Comparison of ENCODE assay signal across 8 cellular contexts in the genomic region with DNA sequence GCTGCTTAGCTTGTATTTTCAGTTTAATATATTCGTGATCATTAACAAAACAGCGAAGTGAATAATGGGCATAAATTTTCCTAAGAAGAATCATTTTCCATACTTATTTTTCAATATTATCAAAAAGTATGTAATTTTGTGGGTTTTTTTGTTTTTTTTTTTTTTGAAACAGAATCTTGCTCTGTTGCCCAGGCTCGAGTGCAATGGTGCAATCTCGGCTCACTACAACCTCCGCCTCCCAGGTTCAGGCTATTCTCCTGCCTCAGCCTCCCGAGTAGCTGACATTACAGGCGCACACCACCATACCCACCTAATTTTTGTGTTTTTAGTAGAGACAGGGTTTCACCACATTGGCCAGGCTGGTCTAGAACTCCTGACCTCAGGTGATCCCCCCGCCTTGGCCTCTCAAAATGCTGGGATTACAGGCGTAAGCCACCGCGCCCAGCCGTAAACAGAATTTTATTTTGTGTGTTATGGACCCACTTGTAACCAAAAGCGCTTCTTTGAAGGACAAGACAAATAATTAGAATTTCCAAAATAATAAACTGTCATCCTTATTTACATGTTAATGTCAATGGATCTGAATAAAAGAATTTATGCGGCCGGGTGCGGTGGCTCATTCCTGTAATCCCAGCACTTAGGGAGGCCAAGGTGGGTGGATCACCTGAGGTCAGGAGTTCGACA.
DNase-seq lines count a peak whose midpoint lies in the region; ATAC-seq and TF ChIP-seq lines count a peak whose summit lies in the region.
"Not testable (repeated sequence)": the region's sequence is repeated elsewhere in the genome, so short reads cannot be mapped to it uniquely, and the experiment has no call there.

No MANE protein-coding gene starts in this region.

- H3K4me3 Mint-ChIP-seq in CD4-positive, alpha-beta T cell = peak overlapping the region; percentile 47
- H3K4me3 Mint-ChIP-seq in activated CD4-positive, alpha-beta T cell treated with anti-CD3 and anti-CD28 coated beads for 36 hours; activated naive CD8-positive, alpha-beta T cell; memory B cell; natural killer cell treated with Interleukin-12 subunit alpha and Interleukin-12 subunit beta and Interleukin-15 and Interleukin-18, amount 100 ng/mL, for 72 hours: not testable (repeated sequence)
- peak overlapping the region; percentile 29 to 48 for H3K4me3 Mint-ChIP-seq in effector memory CD8-positive, alpha-beta T cell

- intact Hi-C loops in CD4-positive, alpha-beta T cell (cut with DNase I, micrococcal nuclease) = loop anchor here (2.0 to 5.0 kb wide), 2 partner anchors 129 to 144 kb away; no protein-coding TSS in a partner anchor
- intact Hi-C loops in PC-3 (cut with micrococcal nuclease) = loop anchor here (2.0 to 5.0 kb wide), 2 partner anchors 44 to 144 kb away; no protein-coding TSS in a partner anchor
- intact Hi-C loops in activated CD4-positive, alpha-beta T cell treated with anti-CD3 and anti-CD28 coated beads for 36 hours (cut with DNase I, micrococcal nuclease) = loop anchor here (2.0 kb wide), 2 partner anchors 34 to 144 kb away; no protein-coding TSS in a partner anchor
- intact Hi-C loops in transverse colon (cut with DNase I; ENCODE audit: low total_unique reads) = not testable (repeated sequence)

- H3K9ac ChIP-seq in PC-3 (ENCODE audit: low read length) = not testable (repeated sequence)

- H3K9me3 ChIP-seq in CD4-positive, alpha-beta T cell (ENCODE audit: control insufficient read depth, low read length); PC-3 (ENCODE audit: low read length); transverse colon: not testable (repeated sequence)

- POLR2A ChIA-PET in CD4-positive, alpha-beta T cell (lab: Charles Lee) = interaction anchor here (0.8 to 2.0 kb wide), 6 partner anchors 10 to 286 kb away, joined by 3 to 10 read pairs (median 4); partner anchors contain the start of gene MKLN1
- POLR2A ChIA-PET in PC-3 (lab: Charles Lee; ENCODE audit: unreplicated experiment) = not testable (repeated sequence)
- POLR2A ChIA-PET in activated CD4-positive, alpha-beta T cell treated with anti-CD3 and anti-CD28 coated beads for 36 hours (lab: Charles Lee) = interaction anchor here (0.7 to 1.5 kb wide), 5 partner anchors 51 to 144 kb away, joined by 3 to 15 read pairs (median 3); no protein-coding TSS in a partner anchor

- TF ChIP-seq CTCF in CD4-positive, alpha-beta T cell (IDR thresholded peaks at IDR 0.05); PC-3 (conservative IDR thresholded peaks at IDR 0.05; ENCODE audit: low read depth, low read length); transverse colon (IDR thresholded peaks at IDR 0.05): not testable (repeated sequence)

- not testable (repeated sequence) for H3F3A ChIP-seq in PC-3 (ENCODE audit: low read length, unreplicated experiment)

- not testable (repeated sequence) for H3K27ac ChIP-seq in CD4-positive, alpha-beta T cell (ENCODE audit: low read depth, low read length); PC-3 (ENCODE audit: low read length)
- H3K27ac ChIP-seq in transverse colon = peak overlapping the region; percentile 40 to 82 (median 68)

- not testable (repeated sequence) for H3K27me3 Mint-ChIP-seq in CD4-positive, alpha-beta T cell; activated CD4-positive, alpha-beta T cell treated with anti-CD3 and anti-CD28 coated beads for 36 hours; activated naive CD8-positive, alpha-beta T cell; effector memory CD8-positive, alpha-beta T cell; memory B cell; natural killer cell treated with Interleukin-12 subunit alpha and Interleukin-12 subunit beta and Interleukin-15 and Interleukin-18, amount 100 ng/mL, for 72 hours

- not testable (repeated sequence) for H4K20me1 ChIP-seq in PC-3 (ENCODE audit: low read length)

- peaks cover 73% of the 10 kb centered on the region for H3K36me3 Mint-ChIP-seq in CD4-positive, alpha-beta T cell (ENCODE audit: low read depth)
- peaks cover 27% of the 10 kb centered on the region for H3K36me3 Mint-ChIP-seq in activated CD4-positive, alpha-beta T cell treated with anti-CD3 and anti-CD28 coated beads for 36 hours (ENCODE audit: low read depth)
- peaks cover 17% of the 10 kb centered on the region for H3K36me3 Mint-ChIP-seq in activated naive CD8-positive, alpha-beta T cell
- peaks cover 100% of the 10 kb centered on the region for H3K36me3 Mint-ChIP-seq in effector memory CD8-positive, alpha-beta T cell (ENCODE audit: insufficient read depth)
- peaks cover 19% of the 10 kb centered on the region for H3K36me3 Mint-ChIP-seq in memory B cell
- not testable (repeated sequence) for H3K36me3 Mint-ChIP-seq in natural killer cell treated with Interleukin-12 subunit alpha and Interleukin-12 subunit beta and Interleukin-15 and Interleukin-18, amount 100 ng/mL, for 72 hours

- not testable (repeated sequence) for H3K36me3 ChIP-seq in PC-3 (ENCODE audit: low read depth, low read length); transverse colon

- CTCF ChIA-PET in CD4-positive, alpha-beta T cell (lab: Charles Lee) = interaction anchor here (0.8 to 2.2 kb wide), 20 partner anchors 11 to 461 kb away, joined by 3 to 14 read pairs (median 4); no protein-coding TSS in a partner anchor
- CTCF ChIA-PET in PC-3 (lab: Charles Lee) = interaction anchor here (0.6 to 1.5 kb wide), 4 partner anchors 27 to 163 kb away, joined by 3 to 10 read pairs (median 4); no protein-coding TSS in a partner anchor
- CTCF ChIA-PET in activated CD4-positive, alpha-beta T cell treated with anti-CD3 and anti-CD28 coated beads for 36 hours (lab: Charles Lee) = interaction anchor here (0.7 to 4.9 kb wide), 40 partner anchors 12 to 173 kb away, joined by 3 to 96 read pairs (median 7); no protein-coding TSS in a partner anchor

- H2AFZ ChIP-seq in PC-3 (ENCODE audit: low read length) = not testable (repeated sequence)

- peaks cover 33% of the 10 kb centered on the region for H3K79me2 ChIP-seq in PC-3 (ENCODE audit: low read length)

- H3K4me2 ChIP-seq in PC-3 (ENCODE audit: low read length) = peak overlapping the region; percentile 47; the same call in 1 of the 2 replicates

- 88 to 90% methylated on average over 12 to 17 of the region's 17 CpGs for WGBS in transverse colon (ENCODE audit: low coverage in 1 of 2), 2 donors

- not testable (repeated sequence) for H3K9me3 Mint-ChIP-seq in CD4-positive, alpha-beta T cell; activated CD4-positive, alpha-beta T cell treated with anti-CD3 and anti-CD28 coated beads for 36 hours (ENCODE audit: low read depth); activated naive CD8-positive, alpha-beta T cell (ENCODE audit: low read depth); effector memory CD8-positive, alpha-beta T cell; memory B cell; natural killer cell treated with Interleukin-12 subunit alpha and Interleukin-12 subunit beta and Interleukin-15 and Interleukin-18, amount 100 ng/mL, for 72 hours

- H3K9me2 ChIP-seq in PC-3 (replicated peaks; ENCODE audit: low read length) = not testable (repeated sequence)

- not testable (repeated sequence) for BruUV-seq in PC-3 (replicated peaks; lab: Mats Ljungman, UMichigan)

- in situ Hi-C loops in transverse colon (cut with MboI; ENCODE audit: low pct_ligation_motif_present in 1 of 4, low pct_unique_long_range_greater_than_20kb in 1 of 4, low sequenced_read_pairs in 3 of 4) = loop anchor here in 2 of 4 donors (10.0 to 25.0 kb wide), 2 partner anchors 146 to 154 kb away; no protein-coding TSS in a partner anchor

- H3K4me1 Mint-ChIP-seq in CD4-positive, alpha-beta T cell (ENCODE audit: low read depth) = peaks cover 78% of the 10 kb centered on the region
- H3K4me1 Mint-ChIP-seq in activated CD4-positive, alpha-beta T cell treated with anti-CD3 and anti-CD28 coated beads for 36 hours = peaks cover 59% of the 10 kb centered on the region
- peaks cover 69% of the 10 kb centered on the region for H3K4me1 Mint-ChIP-seq in activated naive CD8-positive, alpha-beta T cell (ENCODE audit: low read depth)
- peaks cover 36 to 68% of the 10 kb centered on the region in 2 donors for H3K4me1 Mint-ChIP-seq in effector memory CD8-positive, alpha-beta T cell (ENCODE audit: low read depth in 2 of 2)
- H3K4me1 Mint-ChIP-seq in memory B cell = peaks cover 33% of the 10 kb centered on the region
- H3K4me1 Mint-ChIP-seq in natural killer cell treated with Interleukin-12 subunit alpha and Interleukin-12 subunit beta and Interleukin-15 and Interleukin-18, amount 100 ng/mL, for 72 hours (ENCODE audit: low read depth in 2 of 2) = peaks cover 47 to 65% of the 10 kb centered on the region in 2 donors

- ATAC-seq in CD4-positive, alpha-beta T cell (ENCODE audit: poor library complexity); PC-3; activated CD4-positive, alpha-beta T cell treated with anti-CD3 and anti-CD28 coated beads for 36 hours; effector memory CD8-positive, alpha-beta T cell (replicated peaks); memory B cell (ENCODE audit: low read depth); natural killer cell treated with Interleukin-12 subunit alpha and Interleukin-12 subunit beta and Interleukin-15 and Interleukin-18, amount 100 ng/mL, for 72 hours: not testable (repeated sequence)

- not testable (repeated sequence) for TF ChIP-seq EP300 in transverse colon (IDR thresholded peaks at IDR 0.05; ENCODE audit: low read depth)

- H3K27me3 ChIP-seq in CD4-positive, alpha-beta T cell (ENCODE audit: control insufficient read depth, insufficient read depth, low read length); PC-3 (ENCODE audit: low read length); transverse colon: not testable (repeated sequence)

- peak overlapping the region; percentile 72 for H3K27ac Mint-ChIP-seq in CD4-positive, alpha-beta T cell
- H3K27ac Mint-ChIP-seq in activated CD4-positive, alpha-beta T cell treated with anti-CD3 and anti-CD28 coated beads for 36 hours = peak overlapping the region; percentile 82
- H3K27ac Mint-ChIP-seq in activated naive CD8-positive, alpha-beta T cell = peak overlapping the region; percentile 86
- H3K27ac Mint-ChIP-seq in effector memory CD8-positive, alpha-beta T cell = peak overlapping the region; percentile 22 to 76
- peak overlapping the region; percentile 56 for H3K27ac Mint-ChIP-seq in memory B cell
- H3K27ac Mint-ChIP-seq in natural killer cell treated with Interleukin-12 subunit alpha and Interleukin-12 subunit beta and Interleukin-15 and Interleukin-18, amount 100 ng/mL, for 72 hours = peak overlapping the region; percentile 70 to 83

- H3K4me1 ChIP-seq in PC-3 (ENCODE audit: insufficient read depth, low read length) (peaks cover 15% of the 10 kb centered on the region), transverse colon (peaks cover 18 to 43% (median 29%) of the 10 kb centered on the region in 4 donors)

- DNase-seq in CD4-positive, alpha-beta T cell; PC-3; activated CD4-positive, alpha-beta T cell treated with anti-CD3 and anti-CD28 coated beads for 36 hours; effector memory CD8-positive, alpha-beta T cell; natural killer cell treated with Interleukin-12 subunit alpha and Interleukin-12 subunit beta and Interleukin-15 and Interleukin-18, amount 100 ng/mL, for 72 hours (ENCODE audit: low spot score); transverse colon: not testable (repeated sequence)
- peak in 1 of 2 donors; percentile 10 for DNase-seq in memory B cell (ENCODE audit: low spot score in 2 of 2)

- TF ChIP-seq POLR2A in transverse colon (IDR thresholded peaks at IDR 0.05) = not testable (repeated sequence)

- not testable (repeated sequence) for H3K4me3 ChIP-seq in PC-3 (ENCODE audit: low read length); transverse colon
